In genomic region chr16:578870-579405, GRCh38 we compare ENCODE assay signal across 8 cellular contexts. TPM values are rescaled to one million over a fixed set of nuclear protein-coding genes. Genes with fewer than 3 reads are reported as not detected.
DNase-seq lines count a peak whose midpoint lies in the region; ATAC-seq and TF ChIP-seq lines count a peak whose summit lies in the region.

No MANE protein-coding gene starts in this region.

- H3K4me1 Mint-ChIP-seq in brain: no peaks in the 10 kb centered on the region

- no peaks in the 10 kb centered on the region for H3K9me3 Mint-ChIP-seq in brain

- ATAC-seq in HG02885 (IDR thresholded peaks at IDR 0.05; ENCODE audit: poor library complexity, unreplicated experiment) (peak; percentile 54), HG02610 (IDR thresholded peaks at IDR 0.05; ENCODE audit: unreplicated experiment) (no peak)

- peak; percentile 63 to 78 for TF ChIP-seq CTCF in brain (conservative IDR thresholded peaks at IDR 0.05)

- no peak overlapping the region for H3K4me3 Mint-ChIP-seq in brain

- H3K27me3 Mint-ChIP-seq in brain: no peaks in the 10 kb centered on the region

- H3K27ac Mint-ChIP-seq in brain: no peak overlapping the region

- peak; percentile 78 for DNase-seq in CD1c-positive myeloid dendritic cell (ENCODE audit: extremely low spot score)
- DNase-seq in T-helper 22 cell (ENCODE audit: low read depth): peak; percentile 37
- peak; percentile 66 for DNase-seq in iris pigment epithelial cell (ENCODE audit: low read depth)
- peak; percentile 28 to 59 for DNase-seq in stimulated activated CD4-positive, alpha-beta T cell treated with anti-CD3 and anti-CD28 coated beads, Interleukin-1b, Interleukin-23, amount 100 ng/mL, for 4 hours (ENCODE audit: low read depth in 2 of 2)
- DNase-seq in NK-92 (lab: John Stamatoyannopoulos, UW; ENCODE audit: unreplicated experiment): no peak

- no peaks in the 10 kb centered on the region for H3K36me3 Mint-ChIP-seq in brain

RNA-seq across cellular contexts. Expression of gene PIGQ, which starts 9.2 kb away (rescaled TPM):
- polyA plus RNA-seq in brain (ENCODE audit: insufficient read depth, low read depth, low replicate concordance): 75.8 TPM

RNA-seq across cellular contexts. Expression of gene RAB40C, which starts 10.9 kb away (rescaled TPM):
- 41.1 TPM for polyA plus RNA-seq in brain (ENCODE audit: insufficient read depth, low read depth, low replicate concordance)

RNA-seq across cellular contexts. Expression of gene NHLRC4, which starts 12.1 kb away (rescaled TPM):
- 0.36 TPM for polyA plus RNA-seq in brain (ENCODE audit: insufficient read depth, low read depth, low replicate concordance)

RNA-seq across cellular contexts. Expression of gene PRR35, which starts 18.7 kb away (rescaled TPM):
- polyA plus RNA-seq in brain (ENCODE audit: insufficient read depth, low read depth, low replicate concordance): not detected

RNA-seq across cellular contexts. Expression of gene CAPN15, which starts 51.4 kb away (rescaled TPM):
- 12.9 TPM for polyA plus RNA-seq in brain (ENCODE audit: insufficient read depth, low read depth, low replicate concordance)
